Comparison of ENCODE assay signal across 17 cellular contexts in genomic region chr4:118773082-118773792, GRCh38.
DNase-seq lines count a peak whose midpoint lies in the region; ATAC-seq and TF ChIP-seq lines count a peak whose summit lies in the region.
"Had no signal": no experiment of that assay in that cellular context is flagged by ENCODE, and none has a peak within 500 bp of the region (broad histone marks: within the 10 kb centered on the region; RNA-seq: fewer than 3 reads in every experiment).

No MANE protein-coding gene starts in this region.

- no peaks in the 10 kb centered on the region for H3K79me1 ChIP-seq in mesendoderm (ENCODE audit: low read length)

- H3K4me1 Mint-ChIP-seq in GM23338: peaks cover 29% of the 10 kb centered on the region
- no peaks in the 10 kb centered on the region for H3K4me1 Mint-ChIP-seq in nephron progenitor cell
- H3K4me1 Mint-ChIP-seq: activated CD4-positive, alpha-beta memory T cell treated with anti-CD3 and anti-CD28 coated beads, Interleukin-2, amount 10 ng/mL, durations not matched to agents 7 days and 5 days; activated naive CD8-positive, alpha-beta T cell treated with anti-CD3 and anti-CD28 coated beads for 36 hours; B cell; central memory CD8-positive, alpha-beta T cell; naive thymus-derived CD8-positive, alpha-beta T cell had no signal

- H2BK5ac ChIP-seq in mesendoderm (ENCODE audit: low read length): no peak overlapping the region

- H3K18ac ChIP-seq in mesendoderm (ENCODE audit: low read length): no peak overlapping the region

- H3K4me2 ChIP-seq in GM23338 (no peak overlapping the region), mesendoderm (ENCODE audit: low read length) (no peak overlapping the region)

- 0 out of 2 replicates have a peak overlapping the region, but pooled peaks have one; percentile 9 for H3K27ac Mint-ChIP-seq in GM23338
- H3K27ac Mint-ChIP-seq in nephron progenitor cell: no peak overlapping the region
- H3K27ac Mint-ChIP-seq: activated CD4-positive, alpha-beta memory T cell treated with anti-CD3 and anti-CD28 coated beads, Interleukin-2, amount 10 ng/mL, durations not matched to agents 7 days and 5 days; activated naive CD8-positive, alpha-beta T cell treated with anti-CD3 and anti-CD28 coated beads for 36 hours; B cell had no signal

- H3K56ac ChIP-seq in mesendoderm (ENCODE audit: low read length): no peak overlapping the region

- H3K79me2 ChIP-seq in GM23338 (replicated peaks; ENCODE audit: insufficient read depth): no peaks in the 10 kb centered on the region
- no peaks in the 10 kb centered on the region for H3K79me2 ChIP-seq in mesendoderm (ENCODE audit: control insufficient read depth, insufficient read depth, low read length)

- H3K4me1 ChIP-seq in GM23338 (ENCODE audit: insufficient read depth) (peaks cover 19% of the 10 kb centered on the region), adipocyte (ENCODE audit: control insufficient read depth, insufficient read depth, low read length) (peaks cover 55% of the 10 kb centered on the region), mesendoderm (ENCODE audit: control insufficient read depth, low read depth, low read length) (no peaks in the 10 kb centered on the region), stomach smooth muscle (ENCODE audit: control insufficient read depth, insufficient read depth, low read length) (peaks cover 29% of the 10 kb centered on the region)

- H4K5ac ChIP-seq in mesendoderm (ENCODE audit: low read length): no peak overlapping the region

- H3K9me3 ChIP-seq in adipocyte (ENCODE audit: control insufficient read depth, low read length): no peaks in the 10 kb centered on the region
- H3K9me3 ChIP-seq in stomach smooth muscle (ENCODE audit: control insufficient read depth in 2 of 2, low read length in 2 of 2): no peaks in the 10 kb centered on the region

- H3K36me3 ChIP-seq in GM23338 (ENCODE audit: insufficient read depth) (no peaks in the 10 kb centered on the region), adipocyte (ENCODE audit: control insufficient read depth, insufficient read depth, low read length, severe bottlenecking) (peaks cover 15% of the 10 kb centered on the region), mesendoderm (ENCODE audit: control insufficient read depth, insufficient read depth, low read length) (no peaks in the 10 kb centered on the region), stomach smooth muscle (ENCODE audit: control insufficient read depth in 2 of 2, insufficient read depth in 2 of 2, low read length in 2 of 2) (no peaks in the 10 kb centered on the region)

- H2BK15ac ChIP-seq in mesendoderm (replicated peaks; ENCODE audit: low read depth): no peak overlapping the region

- H3K9ac ChIP-seq in adipocyte (ENCODE audit: low read length) (peak overlapping the region; percentile 53), mesendoderm (ENCODE audit: low read length) (no peak overlapping the region), stomach smooth muscle (ENCODE audit: low read length in 2 of 2) (peak overlapping the region in 1 of 2 donors; percentile 44)

- H3K4me3 ChIP-seq in GM23338 (no peak overlapping the region), adipocyte (ENCODE audit: low read length) (no peak overlapping the region), mesendoderm (ENCODE audit: low read length) (no peak overlapping the region), stomach smooth muscle (ENCODE audit: low read length in 2 of 2) (no peak overlapping the region)

- H3K27me3 ChIP-seq in GM23338 (ENCODE audit: insufficient read depth) (no peaks in the 10 kb centered on the region), adipocyte (replicated peaks; ENCODE audit: control insufficient read depth, insufficient read depth, low read length) (no peaks in the 10 kb centered on the region), mesendoderm (ENCODE audit: insufficient read depth, low read length, poor library complexity) (no peaks in the 10 kb centered on the region), stomach smooth muscle (ENCODE audit: control insufficient read depth in 1 of 2, insufficient read depth in 2 of 2, low read length in 2 of 2) (no peaks in the 10 kb centered on the region)
- H3K27me3 ChIP-seq: foreskin keratinocyte had no signal

- H3K27me3 Mint-ChIP-seq in GM23338 (ENCODE audit: insufficient read depth, low read depth, poor library complexity) (peaks cover 3% of the 10 kb centered on the region), nephron progenitor cell (ENCODE audit: low read depth, poor library complexity) (no peaks in the 10 kb centered on the region)
- H3K27me3 Mint-ChIP-seq: activated CD4-positive, alpha-beta memory T cell treated with anti-CD3 and anti-CD28 coated beads, Interleukin-2, amount 10 ng/mL, durations not matched to agents 7 days and 5 days; activated naive CD8-positive, alpha-beta T cell treated with anti-CD3 and anti-CD28 coated beads for 36 hours; B cell; central memory CD8-positive, alpha-beta T cell; naive thymus-derived CD8-positive, alpha-beta T cell had no signal

- no peak overlapping the region for H3K23ac ChIP-seq in mesendoderm (ENCODE audit: low read length)

- H2BK120ac ChIP-seq in mesendoderm (ENCODE audit: low read depth, low read length): no peak overlapping the region

- H3F3A ChIP-seq in GM23338 (replicated peaks; ENCODE audit: low read depth): no peaks in the 10 kb centered on the region

- no peak overlapping the region for H4K8ac ChIP-seq in mesendoderm (ENCODE audit: low read depth, low read length)

- no peak overlapping the region for H3K4ac ChIP-seq in mesendoderm (ENCODE audit: low read depth, low read length)

- no CpG with 5 or more reads among the region's 2 CpGs for WGBS in mesendoderm (ENCODE audit: extremely low coverage, insufficient coverage, low lambda C conversion rate)

- H3K9me3 Mint-ChIP-seq in GM23338 (peaks cover 3% of the 10 kb centered on the region; the same call in 1 of the 3 replicates), nephron progenitor cell (peaks cover under 1% of the 10 kb centered on the region)
- H3K9me3 Mint-ChIP-seq: activated CD4-positive, alpha-beta memory T cell treated with anti-CD3 and anti-CD28 coated beads, Interleukin-2, amount 10 ng/mL, durations not matched to agents 7 days and 5 days; central memory CD8-positive, alpha-beta T cell had no signal

- H3K4me3 Mint-ChIP-seq in GM23338: no peak overlapping the region
- H3K4me3 Mint-ChIP-seq in nephron progenitor cell: no peak overlapping the region
- H3K4me3 Mint-ChIP-seq: activated CD4-positive, alpha-beta memory T cell treated with anti-CD3 and anti-CD28 coated beads, Interleukin-2, amount 10 ng/mL, durations not matched to agents 7 days and 5 days; activated naive CD8-positive, alpha-beta T cell treated with anti-CD3 and anti-CD28 coated beads for 36 hours; B cell; central memory CD8-positive, alpha-beta T cell; naive thymus-derived CD8-positive, alpha-beta T cell had no signal

- no peaks in the 10 kb centered on the region for H3K9me2 ChIP-seq in GM23338 (ENCODE audit: insufficient read depth)

- peak overlapping the region; percentile 30 for H3K27ac ChIP-seq in GM23338 (ENCODE audit: low read depth)
- no peak overlapping the region for H3K27ac ChIP-seq in mesendoderm (ENCODE audit: low read depth, low read length)
- H3K27ac ChIP-seq in stomach smooth muscle (ENCODE audit: low read length): peak overlapping the region; percentile 76
- H3K27ac ChIP-seq: foreskin keratinocyte had no signal

- H3K36me3 Mint-ChIP-seq in GM23338 (ENCODE audit: low read depth) (peaks cover 8% of the 10 kb centered on the region), nephron progenitor cell (ENCODE audit: low read depth) (no peaks in the 10 kb centered on the region)
- H3K36me3 Mint-ChIP-seq: activated naive CD8-positive, alpha-beta T cell treated with anti-CD3 and anti-CD28 coated beads for 36 hours had no signal

- no peak overlapping the region for H2AK5ac ChIP-seq in mesendoderm (ENCODE audit: low read length)

- DNase-seq in GM23338 (ENCODE audit: low spot score): no peak
- DNase-seq in adipocyte (ENCODE audit: low read depth): no peak
- peak; percentile 77 for DNase-seq in mesendoderm
- no peak for DNase-seq in nephron progenitor cell
- DNase-seq in NCI-H2081 treated with DMSO at 0.1 percent for 48 hours (lab: John Stamatoyannopoulos, UW): no peak
- DNase-seq: activated CD4-positive, alpha-beta memory T cell treated with anti-CD3 and anti-CD28 coated beads, Interleukin-2, amount 10 ng/mL, durations not matched to agents 7 days and 5 days; activated naive CD8-positive, alpha-beta T cell treated with anti-CD3 and anti-CD28 coated beads for 36 hours; activated T-cell treated with anti-CD3 and anti-CD28 coated beads, Interleukin-2, amount 50 U/mL, for 48 hours; DMS 273 treated with DMSO at 0.1 percent for 48 hours; foreskin keratinocyte; naive thymus-derived CD8-positive, alpha-beta T cell; NCI-H82 had no signal

- H2AFZ ChIP-seq in GM23338: no peak overlapping the region

- H4K20me1 ChIP-seq in GM23338 (replicated peaks; ENCODE audit: insufficient read depth): 0 out of 2 replicates have a peak, but pooled peaks cover 2% of the 10 kb centered on the region

- ATAC-seq in GM23338 (no peak), HG03469 (IDR thresholded peaks at IDR 0.05; ENCODE audit: unreplicated experiment) (no peak), HG02973 (IDR thresholded peaks at IDR 0.05; ENCODE audit: unreplicated experiment) (no peak)
- ATAC-seq: naive thymus-derived CD8-positive, alpha-beta T cell had no signal

- TF ChIP-seq CTCF in GM23338 (conservative IDR thresholded peaks at IDR 0.05; ENCODE audit: low read depth in 2 of 2) (no peak), nephron progenitor cell (IDR thresholded peaks at IDR 0.05) (no peak)

TF ChIP-seq in GM23338, 12 proteins besides CTCF, POLR2A, EP300 and RAD21 (continues in another document):
- TF ChIP-seq ETS1 (IDR thresholded peaks at IDR 0.05) (no peak), JUNB (IDR thresholded peaks at IDR 0.05; ENCODE audit: unreplicated experiment) (no peak)
